ENCODE assay signal across 3 cellular contexts in the genomic region with DNA sequence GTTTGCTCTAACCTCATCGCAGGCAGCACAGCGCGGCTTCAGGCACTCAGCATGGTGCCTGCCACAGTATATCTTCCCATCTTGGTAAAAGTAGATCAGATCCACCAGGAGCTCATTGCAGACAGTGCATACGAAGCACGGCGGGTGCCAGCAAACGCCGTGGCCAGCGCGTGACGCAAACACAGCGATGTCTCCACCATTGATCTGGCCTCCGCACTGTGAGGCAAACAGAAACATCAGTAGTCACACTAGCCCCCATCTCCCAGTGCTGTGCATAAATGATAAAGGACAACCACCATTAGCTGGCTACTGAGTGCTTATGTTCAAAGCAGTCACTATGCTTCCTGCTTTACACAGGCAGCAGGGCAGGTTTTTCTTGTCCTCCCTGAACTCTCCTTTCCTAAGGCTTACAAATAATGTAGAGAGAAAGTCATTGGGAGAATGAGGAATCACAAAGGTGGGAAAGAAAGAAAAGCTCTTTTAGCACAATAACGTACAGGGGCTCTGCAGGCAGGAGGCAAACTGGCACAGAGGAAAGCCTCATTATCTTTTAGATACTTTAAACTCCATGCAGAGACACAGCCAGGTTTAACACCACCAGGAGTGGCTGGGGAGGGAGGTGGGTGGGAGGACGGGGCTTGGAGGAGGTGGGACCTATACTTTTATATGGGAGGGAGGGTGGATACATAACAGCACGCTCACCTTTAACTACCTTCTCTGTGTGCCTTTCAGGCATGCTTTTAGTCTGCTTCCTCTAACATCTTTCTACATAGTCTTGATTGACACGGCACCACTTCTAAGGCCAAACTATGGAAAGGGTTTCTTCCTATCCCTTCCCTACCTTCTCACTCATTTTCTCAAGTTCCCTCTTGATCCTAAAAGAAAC.
TF ChIP-seq lines count a peak whose summit lies in the region.

No MANE protein-coding gene starts in this region.

TF ChIP-seq in SK-N-SH, 30 proteins besides CTCF, POLR2A, EP300 and RAD21:
- TF ChIP-seq GATA2 (CRISPR knock-in tag; IDR thresholded peaks at IDR 0.05) (peak; percentile 20; the same call in 1 of the 2 replicates), TAF1 (IDR thresholded peaks at IDR 0.05; ENCODE audit: borderline replicate concordance, low read depth, low read length) (no peak)

TF ChIP-seq in SK-N-SH treated with all-trans-retinoic acid at 6 μM for 48 hours, 23 proteins besides CTCF, POLR2A, EP300 and RAD21:
- TF ChIP-seq ESRRG (CRISPR knock-in tag; IDR thresholded peaks at IDR 0.05), result no peak
- TF ChIP-seq, protein P1, sequence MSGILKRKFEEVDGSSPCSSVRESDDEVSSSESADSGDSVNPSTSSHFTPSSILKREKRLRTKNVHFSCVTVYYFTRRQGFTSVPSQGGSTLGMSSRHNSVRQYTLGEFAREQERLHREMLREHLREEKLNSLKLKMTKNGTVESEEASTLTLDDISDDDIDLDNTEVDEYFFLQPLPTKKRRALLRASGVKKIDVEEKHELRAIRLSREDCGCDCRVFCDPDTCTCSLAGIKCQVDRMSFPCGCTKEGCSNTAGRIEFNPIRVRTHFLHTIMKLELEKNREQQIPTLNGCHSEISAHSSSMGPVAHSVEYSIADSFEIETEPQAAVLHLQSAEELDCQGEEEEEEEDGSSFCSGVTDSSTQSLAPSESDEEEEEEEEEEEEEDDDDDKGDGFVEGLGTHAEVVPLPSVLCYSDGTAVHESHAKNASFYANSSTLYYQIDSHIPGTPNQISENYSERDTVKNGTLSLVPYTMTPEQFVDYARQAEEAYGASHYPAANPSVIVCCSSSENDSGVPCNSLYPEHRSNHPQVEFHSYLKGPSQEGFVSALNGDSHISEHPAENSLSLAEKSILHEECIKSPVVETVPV (CRISPR knock-in tag; IDR thresholded peaks at IDR 0.05), result no peak

TF ChIP-seq in H1, 55 proteins besides CTCF, POLR2A, EP300 and RAD21:
- TF ChIP-seq POLR2AphosphoS5 (IDR thresholded peaks at IDR 0.05; ENCODE audit: low read depth, low read length) (no peak), CREB1 (IDR thresholded peaks at IDR 0.05) (no peak; the same call in 1 of the 2 replicates), ASH2L (IDR thresholded peaks at IDR 0.05; ENCODE audit: low read length) (peak; percentile 18)
- TF ChIP-seq, protein P2, sequence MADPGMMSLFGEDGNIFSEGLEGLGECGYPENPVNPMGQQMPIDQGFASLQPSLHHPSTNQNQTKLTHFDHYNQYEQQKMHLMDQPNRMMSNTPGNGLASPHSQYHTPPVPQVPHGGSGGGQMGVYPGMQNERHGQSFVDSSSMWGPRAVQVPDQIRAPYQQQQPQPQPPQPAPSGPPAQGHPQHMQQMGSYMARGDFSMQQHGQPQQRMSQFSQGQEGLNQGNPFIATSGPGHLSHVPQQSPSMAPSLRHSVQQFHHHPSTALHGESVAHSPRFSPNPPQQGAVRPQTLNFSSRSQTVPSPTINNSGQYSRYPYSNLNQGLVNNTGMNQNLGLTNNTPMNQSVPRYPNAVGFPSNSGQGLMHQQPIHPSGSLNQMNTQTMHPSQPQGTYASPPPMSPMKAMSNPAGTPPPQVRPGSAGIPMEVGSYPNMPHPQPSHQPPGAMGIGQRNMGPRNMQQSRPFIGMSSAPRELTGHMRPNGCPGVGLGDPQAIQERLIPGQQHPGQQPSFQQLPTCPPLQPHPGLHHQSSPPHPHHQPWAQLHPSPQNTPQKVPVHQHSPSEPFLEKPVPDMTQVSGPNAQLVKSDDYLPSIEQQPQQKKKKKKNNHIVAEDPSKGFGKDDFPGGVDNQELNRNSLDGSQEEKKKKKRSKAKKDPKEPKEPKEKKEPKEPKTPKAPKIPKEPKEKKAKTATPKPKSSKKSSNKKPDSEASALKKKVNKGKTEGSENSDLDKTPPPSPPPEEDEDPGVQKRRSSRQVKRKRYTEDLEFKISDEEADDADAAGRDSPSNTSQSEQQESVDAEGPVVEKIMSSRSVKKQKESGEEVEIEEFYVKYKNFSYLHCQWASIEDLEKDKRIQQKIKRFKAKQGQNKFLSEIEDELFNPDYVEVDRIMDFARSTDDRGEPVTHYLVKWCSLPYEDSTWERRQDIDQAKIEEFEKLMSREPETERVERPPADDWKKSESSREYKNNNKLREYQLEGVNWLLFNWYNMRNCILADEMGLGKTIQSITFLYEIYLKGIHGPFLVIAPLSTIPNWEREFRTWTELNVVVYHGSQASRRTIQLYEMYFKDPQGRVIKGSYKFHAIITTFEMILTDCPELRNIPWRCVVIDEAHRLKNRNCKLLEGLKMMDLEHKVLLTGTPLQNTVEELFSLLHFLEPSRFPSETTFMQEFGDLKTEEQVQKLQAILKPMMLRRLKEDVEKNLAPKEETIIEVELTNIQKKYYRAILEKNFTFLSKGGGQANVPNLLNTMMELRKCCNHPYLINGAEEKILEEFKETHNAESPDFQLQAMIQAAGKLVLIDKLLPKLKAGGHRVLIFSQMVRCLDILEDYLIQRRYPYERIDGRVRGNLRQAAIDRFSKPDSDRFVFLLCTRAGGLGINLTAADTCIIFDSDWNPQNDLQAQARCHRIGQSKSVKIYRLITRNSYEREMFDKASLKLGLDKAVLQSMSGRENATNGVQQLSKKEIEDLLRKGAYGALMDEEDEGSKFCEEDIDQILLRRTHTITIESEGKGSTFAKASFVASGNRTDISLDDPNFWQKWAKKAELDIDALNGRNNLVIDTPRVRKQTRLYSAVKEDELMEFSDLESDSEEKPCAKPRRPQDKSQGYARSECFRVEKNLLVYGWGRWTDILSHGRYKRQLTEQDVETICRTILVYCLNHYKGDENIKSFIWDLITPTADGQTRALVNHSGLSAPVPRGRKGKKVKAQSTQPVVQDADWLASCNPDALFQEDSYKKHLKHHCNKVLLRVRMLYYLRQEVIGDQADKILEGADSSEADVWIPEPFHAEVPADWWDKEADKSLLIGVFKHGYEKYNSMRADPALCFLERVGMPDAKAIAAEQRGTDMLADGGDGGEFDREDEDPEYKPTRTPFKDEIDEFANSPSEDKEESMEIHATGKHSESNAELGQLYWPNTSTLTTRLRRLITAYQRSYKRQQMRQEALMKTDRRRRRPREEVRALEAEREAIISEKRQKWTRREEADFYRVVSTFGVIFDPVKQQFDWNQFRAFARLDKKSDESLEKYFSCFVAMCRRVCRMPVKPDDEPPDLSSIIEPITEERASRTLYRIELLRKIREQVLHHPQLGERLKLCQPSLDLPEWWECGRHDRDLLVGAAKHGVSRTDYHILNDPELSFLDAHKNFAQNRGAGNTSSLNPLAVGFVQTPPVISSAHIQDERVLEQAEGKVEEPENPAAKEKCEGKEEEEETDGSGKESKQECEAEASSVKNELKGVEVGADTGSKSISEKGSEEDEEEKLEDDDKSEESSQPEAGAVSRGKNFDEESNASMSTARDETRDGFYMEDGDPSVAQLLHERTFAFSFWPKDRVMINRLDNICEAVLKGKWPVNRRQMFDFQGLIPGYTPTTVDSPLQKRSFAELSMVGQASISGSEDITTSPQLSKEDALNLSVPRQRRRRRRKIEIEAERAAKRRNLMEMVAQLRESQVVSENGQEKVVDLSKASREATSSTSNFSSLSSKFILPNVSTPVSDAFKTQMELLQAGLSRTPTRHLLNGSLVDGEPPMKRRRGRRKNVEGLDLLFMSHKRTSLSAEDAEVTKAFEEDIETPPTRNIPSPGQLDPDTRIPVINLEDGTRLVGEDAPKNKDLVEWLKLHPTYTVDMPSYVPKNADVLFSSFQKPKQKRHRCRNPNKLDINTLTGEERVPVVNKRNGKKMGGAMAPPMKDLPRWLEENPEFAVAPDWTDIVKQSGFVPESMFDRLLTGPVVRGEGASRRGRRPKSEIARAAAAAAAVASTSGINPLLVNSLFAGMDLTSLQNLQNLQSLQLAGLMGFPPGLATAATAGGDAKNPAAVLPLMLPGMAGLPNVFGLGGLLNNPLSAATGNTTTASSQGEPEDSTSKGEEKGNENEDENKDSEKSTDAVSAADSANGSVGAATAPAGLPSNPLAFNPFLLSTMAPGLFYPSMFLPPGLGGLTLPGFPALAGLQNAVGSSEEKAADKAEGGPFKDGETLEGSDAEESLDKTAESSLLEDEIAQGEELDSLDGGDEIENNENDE (IDR thresholded peaks at IDR 0.05; ENCODE audit: insufficient replicate concordance, low read length), result no peak
